22 cellular contexts compared by ENCODE assay signal in the genomic region with DNA sequence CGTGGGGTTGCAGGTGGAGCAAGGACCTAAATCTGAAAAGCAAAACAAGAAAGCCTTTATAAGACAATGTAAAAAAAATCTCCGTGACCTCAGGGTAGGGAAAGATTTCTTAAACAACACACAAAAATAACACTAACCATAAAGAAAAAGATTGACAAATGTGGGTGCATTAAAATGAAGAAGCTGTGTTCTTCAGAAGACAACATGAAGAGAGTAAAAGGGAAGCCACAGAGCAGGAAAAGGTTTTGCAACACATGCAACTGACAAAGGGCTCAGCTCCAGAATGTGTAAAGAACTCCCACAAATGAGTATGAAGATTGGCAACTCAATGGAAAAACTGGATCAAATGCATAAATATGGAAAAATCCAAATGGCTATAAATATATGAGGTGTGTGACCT.
DNase-seq lines count a peak whose midpoint lies in the region; ATAC-seq and TF ChIP-seq lines count a peak whose summit lies in the region.
"Had no signal": no experiment of that assay in that cellular context is flagged by ENCODE, and none has a peak within 500 bp of the region (broad histone marks: within the 10 kb centered on the region; RNA-seq: fewer than 3 reads in every experiment).

No MANE protein-coding gene starts in this region.

- intact Hi-C loops in activated CD8-positive, alpha-beta T cell treated with anti-CD3 and anti-CD28 coated beads for 36 hours (cut with micrococcal nuclease), result no loop called here
- intact Hi-C loops in spleen (cut with DNase I; ENCODE audit: low total_unique reads) (no loop called here), aorta (cut with DNase I) (no loop called here)

- TF ChIP-seq CTCF in activated CD8-positive, alpha-beta T cell treated with anti-CD3 and anti-CD28 coated beads for 36 hours (IDR thresholded peaks at IDR 0.05), result no peak
- no peak for TF ChIP-seq CTCF in choroid plexus epithelial cell (conservative IDR thresholded peaks at IDR 0.05; ENCODE audit: low read depth, low read length)
- TF ChIP-seq CTCF in spleen (IDR thresholded peaks at IDR 0.05 in 8 of 11, conservative IDR thresholded peaks at IDR 0.05 in 3 of 11), result no peak
- no peak for TF ChIP-seq CTCF in chondrocyte (IDR thresholded peaks at IDR 0.05)

- ATAC-seq in activated CD8-positive, alpha-beta T cell treated with anti-CD3 and anti-CD28 coated beads, Interleukin-2, amount 10 ng/mL, durations not matched to agents 7 days and 5 days, result peak; percentile 14
- no peak for ATAC-seq in activated CD8-positive, alpha-beta T cell treated with anti-CD3 and anti-CD28 coated beads for 36 hours
- no peak for ATAC-seq in aorta (ENCODE audit: low FRiP score)
- ATAC-seq: A549 had no signal

- peaks cover 5% of the 10 kb centered on the region for H3K4me1 Mint-ChIP-seq in activated CD8-positive, alpha-beta T cell treated with anti-CD3 and anti-CD28 coated beads, Interleukin-2, amount 10 ng/mL, durations not matched to agents 7 days and 5 days (ENCODE audit: low read depth)
- H3K4me1 Mint-ChIP-seq in activated CD8-positive, alpha-beta T cell treated with anti-CD3 and anti-CD28 coated beads for 36 hours (ENCODE audit: low read depth), result peaks cover 3% of the 10 kb centered on the region
- H3K4me1 Mint-ChIP-seq in chondrocyte (ENCODE audit: low read depth), result peaks cover 2% of the 10 kb centered on the region

- TF ChIP-seq POLR2A in spleen (IDR thresholded peaks at IDR 0.05), result no peak

- no peaks in the 10 kb centered on the region for H3K9me3 ChIP-seq in spleen
- no peaks in the 10 kb centered on the region for H3K9me3 ChIP-seq in aorta (ENCODE audit: control insufficient read depth, low read length)
- H3K9me3 ChIP-seq: A549, ascending aorta, tibial nerve had no signal

- H3K4me3 Mint-ChIP-seq in activated CD8-positive, alpha-beta T cell treated with anti-CD3 and anti-CD28 coated beads, Interleukin-2, amount 10 ng/mL, durations not matched to agents 7 days and 5 days, result no peak overlapping the region
- no peak overlapping the region for H3K4me3 Mint-ChIP-seq in activated CD8-positive, alpha-beta T cell treated with anti-CD3 and anti-CD28 coated beads for 36 hours
- H3K4me3 Mint-ChIP-seq in chondrocyte (ENCODE audit: unreplicated experiment), result no peak overlapping the region
- H3K4me3 Mint-ChIP-seq: neural crest cell; stimulated activated effector memory CD8-positive, alpha-beta T cell treated with anti-CD3 and anti-CD28 coated beads, Interleukin-12 subunit alpha, Interleukin-12 subunit beta, amount 100 ng/mL, for 72 hours; T-helper 2 cell treated with Interferon-gamma antibody and Interleukin-4, amounts not matched to agents 5 μg/mL and 100 μg/mL, for 36 hours had no signal

- DNase-seq in activated CD8-positive, alpha-beta T cell treated with anti-CD3 and anti-CD28 coated beads, Interleukin-2, amount 10 ng/mL, durations not matched to agents 7 days and 5 days, result no peak
- DNase-seq in activated CD8-positive, alpha-beta T cell treated with anti-CD3 and anti-CD28 coated beads for 36 hours, result no peak
- peak; percentile 88 for DNase-seq in NOMO-1 treated with dmso at 0.1 percent for 144 hours (lab: John Stamatoyannopoulos, UW; ENCODE audit: unreplicated experiment)
- DNase-seq in choroid plexus epithelial cell (ENCODE audit: low read depth), result peak; percentile 18
- no peak for DNase-seq in spleen
- no peak for DNase-seq in chondrocyte (ENCODE audit: low spot score)
- DNase-seq in NCI-H774 (lab: John Stamatoyannopoulos, UW), result no peak
- no peak for DNase-seq in aorta
- DNase-seq: activated gamma-delta T cell; COR-L47; cortex of kidney; EL; foreskin fibroblast; NCI-H187 treated with DMSO at 0.1 percent for 48 hours; NCI-H446; stimulated activated CD4-positive, alpha-beta T cell treated with anti-CD3 and anti-CD28 coated beads, Interleukin-12 subunit alpha, Interleukin-12 subunit beta, amount 100 ng/mL, for 4 hours had no signal

- no peaks in the 10 kb centered on the region for H3K27me3 Mint-ChIP-seq in activated CD8-positive, alpha-beta T cell treated with anti-CD3 and anti-CD28 coated beads, Interleukin-2, amount 10 ng/mL, durations not matched to agents 7 days and 5 days (ENCODE audit: low read depth)
- no peaks in the 10 kb centered on the region for H3K27me3 Mint-ChIP-seq in activated CD8-positive, alpha-beta T cell treated with anti-CD3 and anti-CD28 coated beads for 36 hours
- peaks cover 2% of the 10 kb centered on the region for H3K27me3 Mint-ChIP-seq in chondrocyte (ENCODE audit: low read depth)

- no peak overlapping the region for H3K4me3 ChIP-seq in choroid plexus epithelial cell (ENCODE audit: low read depth, low read length)
- peak overlapping the region in 1 of 8 donors; percentile 5 for H3K4me3 ChIP-seq in spleen
- no peak overlapping the region for H3K4me3 ChIP-seq in aorta (ENCODE audit: low read length in 2 of 2)
- H3K4me3 ChIP-seq: A549, ascending aorta, tibial nerve had no signal

- H3K4me1 ChIP-seq in spleen (peaks cover 0 to 30% (median 3%) of the 10 kb centered on the region in 6 donors), aorta (ENCODE audit: control insufficient read depth in 1 of 2, insufficient read depth in 2 of 2, low read length in 2 of 2) (no peaks in the 10 kb centered on the region)
- H3K4me1 ChIP-seq: ascending aorta had no signal

- no peaks in the 10 kb centered on the region for H3K9me3 Mint-ChIP-seq in activated CD8-positive, alpha-beta T cell treated with anti-CD3 and anti-CD28 coated beads, Interleukin-2, amount 10 ng/mL, durations not matched to agents 7 days and 5 days (ENCODE audit: insufficient read depth)
- H3K9me3 Mint-ChIP-seq in activated CD8-positive, alpha-beta T cell treated with anti-CD3 and anti-CD28 coated beads for 36 hours, result no peaks in the 10 kb centered on the region
- no peaks in the 10 kb centered on the region for H3K9me3 Mint-ChIP-seq in chondrocyte (ENCODE audit: low read depth)
- H3K9me3 Mint-ChIP-seq: neural crest cell; stimulated activated effector memory CD8-positive, alpha-beta T cell treated with anti-CD3 and anti-CD28 coated beads, Interleukin-12 subunit alpha, Interleukin-12 subunit beta, amount 100 ng/mL, for 72 hours; T-helper 2 cell treated with Interferon-gamma antibody and Interleukin-4, amounts not matched to agents 5 μg/mL and 100 μg/mL, for 36 hours had no signal

- H3K36me3 Mint-ChIP-seq in activated CD8-positive, alpha-beta T cell treated with anti-CD3 and anti-CD28 coated beads, Interleukin-2, amount 10 ng/mL, durations not matched to agents 7 days and 5 days (ENCODE audit: low read depth), result no peaks in the 10 kb centered on the region
- H3K36me3 Mint-ChIP-seq in activated CD8-positive, alpha-beta T cell treated with anti-CD3 and anti-CD28 coated beads for 36 hours (ENCODE audit: low read depth), result no peaks in the 10 kb centered on the region
- H3K36me3 Mint-ChIP-seq in chondrocyte (ENCODE audit: low read depth), result no peaks in the 10 kb centered on the region
- H3K36me3 Mint-ChIP-seq: stimulated activated effector memory CD8-positive, alpha-beta T cell treated with anti-CD3 and anti-CD28 coated beads, Interleukin-12 subunit alpha, Interleukin-12 subunit beta, amount 100 ng/mL, for 72 hours had no signal

- CTCF ChIA-PET in activated CD8-positive, alpha-beta T cell treated with anti-CD3 and anti-CD28 coated beads, Interleukin-2, amount 10 ng/mL, durations not matched to agents 7 days and 5 days (lab: Charles Lee), result interaction anchor here (0.9 kb wide), 1 partner anchor 17 kb away, joined by 3 read pairs; no protein-coding TSS in a partner anchor
- CTCF ChIA-PET in activated CD8-positive, alpha-beta T cell treated with anti-CD3 and anti-CD28 coated beads for 36 hours (lab: Charles Lee), result interaction anchor here (0.9 kb wide), 1 partner anchor 140 kb away, joined by 3 read pairs; no protein-coding TSS in a partner anchor

- WGBS in spleen, 5 donors, result 32 to 60% (median 45%) methylated on average over 2 of the region's 2 CpGs
- WGBS in aorta, 2 donors, result 95 to 97% methylated on average over 2 of the region's 2 CpGs

- POLR2A ChIA-PET in activated CD8-positive, alpha-beta T cell treated with anti-CD3 and anti-CD28 coated beads, Interleukin-2, amount 10 ng/mL, durations not matched to agents 7 days and 5 days (lab: Charles Lee), result no interaction called here
- POLR2A ChIA-PET in activated CD8-positive, alpha-beta T cell treated with anti-CD3 and anti-CD28 coated beads for 36 hours (lab: Charles Lee), result no interaction called here

- H3K27me3 ChIP-seq in spleen (replicated peaks in 1 of 7), result peaks cover 0 to 18% (median 0%) of the 10 kb centered on the region in 7 donors
- H3K27me3 ChIP-seq in aorta (ENCODE audit: control insufficient read depth in 1 of 2, insufficient read depth in 2 of 2, low read length in 1 of 2), result no peaks in the 10 kb centered on the region
- H3K27me3 ChIP-seq: ascending aorta, tibial nerve had no signal

- H3K27ac Mint-ChIP-seq in activated CD8-positive, alpha-beta T cell treated with anti-CD3 and anti-CD28 coated beads, Interleukin-2, amount 10 ng/mL, durations not matched to agents 7 days and 5 days, result no peak overlapping the region
- no peak overlapping the region for H3K27ac Mint-ChIP-seq in activated CD8-positive, alpha-beta T cell treated with anti-CD3 and anti-CD28 coated beads for 36 hours
- no peak overlapping the region for H3K27ac Mint-ChIP-seq in chondrocyte (ENCODE audit: unreplicated experiment)
- H3K27ac Mint-ChIP-seq: stimulated activated effector memory CD8-positive, alpha-beta T cell treated with anti-CD3 and anti-CD28 coated beads, Interleukin-12 subunit alpha, Interleukin-12 subunit beta, amount 100 ng/mL, for 72 hours had no signal

- H3K36me3 ChIP-seq in spleen, result no peaks in the 10 kb centered on the region
- no peaks in the 10 kb centered on the region for H3K36me3 ChIP-seq in aorta (ENCODE audit: control insufficient read depth in 1 of 2, insufficient read depth in 2 of 2, low read length in 1 of 2)
- H3K36me3 ChIP-seq: ascending aorta, tibial nerve had no signal

- H3K27ac ChIP-seq in spleen (peak overlapping the region in 6 of 8 donors; percentile 26 to 80 (median 54)), aorta (ENCODE audit: low read depth in 1 of 2, low read length in 2 of 2) (no peak overlapping the region)
- H3K27ac ChIP-seq: A549, ascending aorta had no signal

Comparison
In these comparisons a context has a peak if more than half of its experiments do, and no peak if none do; other contexts are left out.
1. DNase-seq: peak in NOMO-1 treated with dmso at 0.1 percent for 144 hours (single experiment) and choroid plexus epithelial cell (single experiment); none in activated CD8-positive, alpha-beta T cell treated with anti-CD3 and anti-CD28 coated beads, Interleukin-2, amount 10 ng/mL, durations not matched to agents 7 days and 5 days (single experiment), activated CD8-positive, alpha-beta T cell treated with anti-CD3 and anti-CD28 coated beads for 36 hours (single experiment), spleen (single experiment), chondrocyte (single experiment), NCI-H774 (single experiment) and aorta (0 of 2).
2. H3K27ac ChIP-seq: peak in spleen (6 of 8); none in aorta (0 of 2).